ENCODE assay signal across 11 cellular contexts in the genomic region with DNA sequence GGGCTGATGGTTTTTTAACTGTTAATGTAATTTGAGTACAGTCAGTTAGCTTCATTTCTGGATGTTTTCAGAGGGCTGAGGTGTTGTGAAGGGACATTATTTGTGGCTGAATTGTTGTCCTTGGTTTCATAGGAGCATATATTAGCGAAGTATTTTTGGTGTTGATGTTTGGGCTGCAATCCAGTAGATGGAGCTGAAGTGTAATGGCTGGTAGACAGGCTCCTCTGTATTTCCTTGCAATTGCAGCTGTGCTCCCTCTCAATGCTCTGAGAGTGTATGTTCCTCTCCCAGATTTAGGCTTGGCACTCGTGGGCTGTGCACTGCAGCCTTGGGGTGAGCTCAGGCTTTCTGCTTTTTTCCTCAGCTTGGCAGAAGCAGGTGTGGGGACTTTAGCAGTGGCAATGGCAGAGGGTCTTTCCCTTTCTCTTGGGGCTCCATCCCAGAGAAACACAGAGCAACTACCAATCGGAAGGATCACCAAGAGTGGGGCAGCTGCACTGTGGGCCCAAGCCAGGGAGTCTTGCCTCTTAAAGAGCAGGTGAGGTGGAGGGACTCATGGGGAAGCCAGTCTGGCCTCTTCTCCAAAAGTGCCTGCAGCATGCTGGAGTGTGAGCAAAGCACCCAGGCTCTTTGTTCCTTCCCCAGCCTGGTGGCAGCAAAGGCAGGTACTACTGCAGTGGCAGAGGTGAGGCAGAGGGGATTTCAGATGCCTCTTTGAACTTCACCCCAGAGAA.
DNase-seq lines count a peak whose midpoint lies in the region; ATAC-seq and TF ChIP-seq lines count a peak whose summit lies in the region.
"Had no signal": no experiment of that assay in that cellular context is flagged by ENCODE, and none has a peak within 500 bp of the region (broad histone marks: within the 10 kb centered on the region; RNA-seq: fewer than 3 reads in every experiment).

No MANE protein-coding gene starts in this region.

- H3K4me3 Mint-ChIP-seq in nephron progenitor cell: no peak overlapping the region
- no peak overlapping the region for H3K4me3 Mint-ChIP-seq in naive thymus-derived CD8-positive, alpha-beta T cell
- H3K4me3 Mint-ChIP-seq: IgD-negative memory B cell had no signal

- peak; percentile 86 for ATAC-seq in HG02885 (IDR thresholded peaks at IDR 0.05; ENCODE audit: poor library complexity, unreplicated experiment)
- no peak for ATAC-seq in naive thymus-derived CD8-positive, alpha-beta T cell
- ATAC-seq in GM21786 (IDR thresholded peaks at IDR 0.05; ENCODE audit: unreplicated experiment): no peak
- no peak for ATAC-seq in HG03439 (IDR thresholded peaks at IDR 0.05; ENCODE audit: unreplicated experiment)

- no peaks in the 10 kb centered on the region for H3K27me3 Mint-ChIP-seq in nephron progenitor cell (ENCODE audit: low read depth, poor library complexity)
- H3K27me3 Mint-ChIP-seq in naive thymus-derived CD8-positive, alpha-beta T cell: peaks cover 0 to 1% (median 0%) of the 10 kb centered on the region in 5 donors
- H3K27me3 Mint-ChIP-seq: IgD-negative memory B cell had no signal

- POLR2A ChIA-PET in naive thymus-derived CD8-positive, alpha-beta T cell (lab: Charles Lee): no interaction called here

- DNase-seq in GM13976 (ENCODE audit: low spot score) (no peak), SK-MEL-5 (ENCODE audit: low read depth, low spot score) (peak; percentile 44), nephron progenitor cell (no peak), NCI-H446 (lab: John Stamatoyannopoulos, UW) (no peak)
- DNase-seq in naive thymus-derived CD8-positive, alpha-beta T cell: no peak
- DNase-seq: activated CD8-positive, alpha-beta memory T cell treated with anti-CD3 and anti-CD28 coated beads, Interleukin-2, amount 50 U/mL, for 48 hours; central memory CD4-positive, alpha-beta T cell had no signal

- peak; percentile 22 for TF ChIP-seq CTCF in GM13976 (IDR thresholded peaks at IDR 0.05; ENCODE audit: borderline replicate concordance, control extremely low read depth, extremely low read depth, insufficient read depth, missing control alignments)
- TF ChIP-seq CTCF in nephron progenitor cell (IDR thresholded peaks at IDR 0.05): peak; percentile 12

- no peaks in the 10 kb centered on the region for H3K36me3 Mint-ChIP-seq in nephron progenitor cell (ENCODE audit: low read depth)
- no peaks in the 10 kb centered on the region for H3K36me3 Mint-ChIP-seq in naive thymus-derived CD8-positive, alpha-beta T cell
- H3K36me3 Mint-ChIP-seq: IgD-negative memory B cell had no signal

- peaks cover 24% of the 10 kb centered on the region for H3K9me3 Mint-ChIP-seq in nephron progenitor cell
- peaks cover 0 to 11% (median 3%) of the 10 kb centered on the region in 9 donors for H3K9me3 Mint-ChIP-seq in naive thymus-derived CD8-positive, alpha-beta T cell

- H3K27ac Mint-ChIP-seq in nephron progenitor cell: no peak overlapping the region
- H3K27ac Mint-ChIP-seq in naive thymus-derived CD8-positive, alpha-beta T cell: no peak overlapping the region
- H3K27ac Mint-ChIP-seq: IgD-negative memory B cell had no signal

- in situ Hi-C loops in GM13976 (cut with MboI; ENCODE audit: low sequenced_read_pairs, unreplicated experiment) (no loop called here), SK-MEL-5 (cut with HindIII; ENCODE audit: low pct_unique_long_range_greater_than_20kb, low sequenced_read_pairs) (no loop called here)

- no peaks in the 10 kb centered on the region for H3K4me1 Mint-ChIP-seq in nephron progenitor cell
- no peaks in the 10 kb centered on the region for H3K4me1 Mint-ChIP-seq in naive thymus-derived CD8-positive, alpha-beta T cell
- H3K4me1 Mint-ChIP-seq: IgD-negative memory B cell had no signal
